In the genomic region with DNA sequence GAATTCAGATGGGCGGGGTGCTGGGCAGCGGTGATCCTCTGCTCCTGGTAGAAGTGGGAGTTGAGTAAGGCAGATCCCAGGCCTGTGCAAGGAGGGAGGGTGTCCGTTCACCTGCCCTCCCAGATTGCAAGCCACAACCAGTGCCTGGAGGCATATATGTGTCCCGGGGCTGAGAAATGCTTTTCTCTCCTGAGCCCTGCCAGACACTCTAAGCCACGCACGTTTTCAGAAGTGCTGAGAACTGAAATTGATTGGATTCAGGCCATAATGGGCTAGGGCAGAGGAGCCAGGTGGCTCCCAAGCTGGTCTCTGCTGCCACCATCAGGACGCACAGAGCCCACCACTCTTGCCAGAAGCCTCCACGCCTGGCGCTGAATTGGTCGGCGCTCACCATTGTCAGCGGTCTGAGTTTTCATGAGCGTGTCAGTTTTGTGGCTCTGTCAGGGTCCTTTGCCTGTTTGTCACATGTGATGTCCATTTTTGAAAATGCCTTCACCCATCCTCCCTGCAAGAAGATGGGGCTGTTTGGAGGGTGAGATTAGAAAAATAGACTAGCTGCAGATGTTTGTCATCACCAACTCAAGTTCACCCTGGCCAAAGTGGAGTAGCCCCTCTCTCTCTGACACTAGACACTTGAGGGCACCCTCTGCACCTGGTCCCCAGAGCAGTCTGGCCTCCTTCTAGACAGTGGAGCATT, we compare ENCODE assay signal across 8 cellular contexts. TPM values are rescaled to one million over a fixed set of nuclear protein-coding genes. Genes with fewer than 3 reads are reported as not detected.
A peak's percentile ranks its signal among the peaks of the same experiment; 100 is the strongest.
DNase-seq lines count a peak whose midpoint lies in the region; ATAC-seq, FAIRE-seq and TF ChIP-seq lines count a peak whose summit lies in the region.

No MANE protein-coding gene starts in this region.

- no peaks in the 10 kb centered on the region for H3K36me3 ChIP-seq in HCT116 (ENCODE audit: control insufficient read depth in 1 of 2, insufficient read depth in 2 of 2, low read length in 2 of 2)

- peaks cover 6 to 16% of the 10 kb centered on the region in 2 experiments for H3K4me1 ChIP-seq in HCT116 (ENCODE audit: control insufficient read depth in 1 of 2, insufficient read depth in 2 of 2, low read length in 2 of 2)

- no peak for TF ChIP-seq POLR2A in HCT116 (IDR thresholded peaks at IDR 0.05; ENCODE audit: borderline replicate concordance, extremely low read depth, insufficient read depth, insufficient read length)

- no peak overlapping the region for H3K4me2 ChIP-seq in HCT116 (ENCODE audit: low read length)

- H4K20me1 ChIP-seq in HCT116 (ENCODE audit: insufficient read depth): no peaks in the 10 kb centered on the region

- no peak overlapping the region for H3K27ac ChIP-seq in HCT116 (ENCODE audit: low read depth, low read length)

- H3K9me3 ChIP-seq in HCT116 (ENCODE audit: control insufficient read depth in 1 of 2, insufficient read depth in 1 of 2, low read depth in 1 of 2, low read length in 2 of 2): no peaks in the 10 kb centered on the region

- H3K79me2 ChIP-seq in HCT116 (ENCODE audit: insufficient read depth, low read length): no peaks in the 10 kb centered on the region

- H2AFZ ChIP-seq in HCT116 (ENCODE audit: low read depth, low read length, poor library complexity, severe bottlenecking): no peak overlapping the region

- no peak overlapping the region for H3K9ac ChIP-seq in HCT116 (ENCODE audit: low read length)

- TF ChIP-seq RAD21 in HCT116 (IDR thresholded peaks at IDR 0.05; ENCODE audit: low read depth): peak; percentile 87

- CTCF ChIA-PET in HCT116 (lab: Charles Lee): interaction anchor here (0.5 to 4.4 kb wide), 3 partner anchors 118 to 653 kb away, joined by 3 to 38 read pairs (median 25); no protein-coding TSS in a partner anchor

- H3K4me3 ChIP-seq in HCT116 (replicated peaks in 1 of 2; ENCODE audit: low read depth in 1 of 2, low read length in 2 of 2): no peak overlapping the region

- no TSS peak for BruUV-seq in HCT116 (replicated peaks; lab: Mats Ljungman, UMichigan)

- POLR2A ChIA-PET in HCT116 (lab: Charles Lee): no interaction called here

- RAD21 ChIA-PET in HCT116 (lab: Charles Lee; ENCODE audit: low non-redundant PET in 1 of 2, low total read pairs in 2 of 2, uncharacterized antibody in 2 of 2, unreplicated experiment in 2 of 2): interaction anchor here in 1 of 2 experiments (1.3 kb wide), 1 partner anchor 343 kb away, joined by 3 read pairs; no protein-coding TSS in a partner anchor

- peaks cover 60% of the 10 kb centered on the region for H3K27me3 ChIP-seq in HCT116 (ENCODE audit: insufficient read depth, low read length)

- intact Hi-C loops in HCT116 (cut with micrococcal nuclease): loop anchor here (1.0 to 10.0 kb wide), 5 partner anchors 343 to 1030 kb away; no protein-coding TSS in a partner anchor

- ATAC-seq in HCT116: peak; percentile 85

- peak; percentile 21 for DNase-seq in HCT116 (ENCODE audit: low read depth, low spot score)
- peak; percentile 77 for DNase-seq in NCI-H1092 treated with DMSO at 0.1 percent for 48 hours (lab: John Stamatoyannopoulos, UW)
- peak; percentile 84 for DNase-seq in SK-N-DZ (ENCODE audit: low spot score)
- peak; percentile 70 for DNase-seq in epidermal melanocyte (ENCODE audit: insufficient read length, low spot score)
- peak; percentile 75 for DNase-seq in midbrain (lab: John Stamatoyannopoulos, UW)
- DNase-seq in urothelium cell line (ENCODE audit: low spot score): peak; percentile 70
- DNase-seq in activated effector memory CD4-positive, alpha-beta T cell treated with Interleukin-2 at 50 U/mL for 16 hours: no peak

- no peaks in the 10 kb centered on the region for H3K9me2 ChIP-seq in HCT116 (ENCODE audit: insufficient read depth)

- peak; percentile 88 for TF ChIP-seq CTCF in GM12872 (IDR thresholded peaks at IDR 0.05; ENCODE audit: insufficient read depth, low read depth, low read length)
- peak; percentile 49 to 89 (median 85); a peak in 5 of 6 replicates for TF ChIP-seq CTCF in HCT116 (IDR thresholded peaks at IDR 0.05 in 2 of 3, conservative IDR thresholded peaks at IDR 0.05 in 1 of 3; ENCODE audit: borderline replicate concordance in 1 of 3, insufficient read depth in 1 of 3, low read depth in 2 of 3, low read length in 2 of 3)

- no peak for FAIRE-seq in urothelium cell line (lab: Jason Lieb, UNC)

TF ChIP-seq in HCT116, 20 proteins besides CTCF, POLR2A, EP300 and RAD21:
- TF ChIP-seq ZFX (IDR thresholded peaks at IDR 0.05) (no peak), SRF (IDR thresholded peaks at IDR 0.05; ENCODE audit: low read depth) (no peak)

RNA-seq across cellular contexts. Expression of a gene that starts 15.4 kb away (rescaled TPM):
- total RNA-seq in HCT116 (2021; ENCODE audit: unreplicated experiment): not detected
- polyA plus RNA-seq in HCT116 (2012): not detected in 2 replicates
- not detected in 2 replicates for polyA plus RNA-seq in SK-N-DZ (2014; cell fraction: cytosol; rRNA removed)
- polyA plus RNA-seq in SK-N-DZ (2014; cell fraction: nucleus; rRNA removed): not detected in 2 replicates
